In genomic region chr2:74020717-74021406, GRCh38 we compare ENCODE assay signal across 10 cellular contexts. TPM values are rescaled to one million over a fixed set of nuclear protein-coding genes. Genes with fewer than 3 reads are reported as not detected.
DNase-seq lines count a peak whose midpoint lies in the region; ATAC-seq and TF ChIP-seq lines count a peak whose summit lies in the region.
"Had no signal": no experiment of that assay in that cellular context is flagged by ENCODE, and none has a peak within 500 bp of the region (broad histone marks: within the 10 kb centered on the region; RNA-seq: fewer than 3 reads in every experiment).

No MANE protein-coding gene starts in this region.

- no peaks in the 10 kb centered on the region for H3K27me3 ChIP-seq in testis
- H3K27me3 ChIP-seq: SJSA1 had no signal

- peak; percentile 85 for DNase-seq in DMS 273 treated with DMSO at 0.1 percent for 48 hours (lab: John Stamatoyannopoulos, UW)
- no peak for DNase-seq in mucosa of descending colon
- no peak for DNase-seq in chondrocyte (ENCODE audit: low spot score)
- DNase-seq in testis: no peak
- no peak for DNase-seq in T1000 (lab: John Stamatoyannopoulos, UW)
- DNase-seq: left colon had no signal

- no peak overlapping the region for H3K27ac Mint-ChIP-seq in chondrocyte (ENCODE audit: unreplicated experiment)

- H3K27me3 Mint-ChIP-seq in chondrocyte (ENCODE audit: low read depth): no peaks in the 10 kb centered on the region

- 57 to 59% methylated on average over 5 to 9 of the region's 9 CpGs for WGBS in testis, 2 donors

- no peaks in the 10 kb centered on the region for H3K9me3 Mint-ChIP-seq in chondrocyte (ENCODE audit: low read depth)

- H3K27ac ChIP-seq in VCaP (peak overlapping the region; percentile 72), testis (no peak overlapping the region)
- H3K27ac ChIP-seq: SJSA1 had no signal

- peaks cover 11% of the 10 kb centered on the region for H3K4me1 Mint-ChIP-seq in chondrocyte (ENCODE audit: low read depth)

- peak; percentile 39 for ATAC-seq in HG03432 (IDR thresholded peaks at IDR 0.05; ENCODE audit: unreplicated experiment)
- ATAC-seq in mucosa of descending colon: peak; percentile 53
- ATAC-seq in HG03469 (IDR thresholded peaks at IDR 0.05; ENCODE audit: unreplicated experiment): no peak
- ATAC-seq: left colon had no signal

- H3K4me3 ChIP-seq in mucosa of descending colon (no peak overlapping the region), testis (no peak overlapping the region)
- H3K4me3 ChIP-seq: SJSA1 had no signal

- H3K36me3 Mint-ChIP-seq in chondrocyte (ENCODE audit: low read depth): peaks cover 3% of the 10 kb centered on the region

- H3K36me3 ChIP-seq in mucosa of descending colon (ENCODE audit: low read depth): no peaks in the 10 kb centered on the region
- H3K36me3 ChIP-seq in testis (ENCODE audit: low read depth, missing control alignments): no peaks in the 10 kb centered on the region
- H3K36me3 ChIP-seq: SJSA1 had no signal

- TF ChIP-seq CTCF in VCaP (conservative IDR thresholded peaks at IDR 0.05) (no peak), mucosa of descending colon (IDR thresholded peaks at IDR 0.05) (no peak), chondrocyte (IDR thresholded peaks at IDR 0.05) (no peak), testis (IDR thresholded peaks at IDR 0.05) (no peak)

- no peak overlapping the region for H3K4me3 Mint-ChIP-seq in chondrocyte (ENCODE audit: unreplicated experiment)

- TF ChIP-seq POLR2A in testis (IDR thresholded peaks at IDR 0.05): no peak

- intact Hi-C loops in mucosa of descending colon (cut with DNase I, micrococcal nuclease) (no loop called here), testis (cut with DNase I; ENCODE audit: low total_unique reads) (no loop called here)

- H3K9me3 ChIP-seq in mucosa of descending colon (no peaks in the 10 kb centered on the region), testis (no peaks in the 10 kb centered on the region)
- H3K9me3 ChIP-seq: SJSA1 had no signal

- H3K4me1 ChIP-seq in mucosa of descending colon (ENCODE audit: low read depth): peaks cover 6% of the 10 kb centered on the region
- H3K4me1 ChIP-seq in testis: no peaks in the 10 kb centered on the region
- H3K4me1 ChIP-seq: SJSA1 had no signal

RNA-seq across cellular contexts. Expression of gene TET3, which starts 36.2 kb away (rescaled TPM):
- total RNA-seq in mucosa of descending colon (10 to 100 TPM; 16.6 to 28.7 (median 21.9) TPM), chondrocyte (13.1 to 32.2 TPM (median 31.8 TPM) in 3 replicates), testis (10 to 100 TPM in 1 of 2 donors, 1 to 10 TPM in 1; 9.7 to 12.2 TPM)
- 4.3 TPM for polyA plus RNA-seq in testis (ENCODE audit: insufficient read depth, low read depth, low replicate concordance)
